Comparison of ENCODE assay signal across 8 cellular contexts in the genomic region with DNA sequence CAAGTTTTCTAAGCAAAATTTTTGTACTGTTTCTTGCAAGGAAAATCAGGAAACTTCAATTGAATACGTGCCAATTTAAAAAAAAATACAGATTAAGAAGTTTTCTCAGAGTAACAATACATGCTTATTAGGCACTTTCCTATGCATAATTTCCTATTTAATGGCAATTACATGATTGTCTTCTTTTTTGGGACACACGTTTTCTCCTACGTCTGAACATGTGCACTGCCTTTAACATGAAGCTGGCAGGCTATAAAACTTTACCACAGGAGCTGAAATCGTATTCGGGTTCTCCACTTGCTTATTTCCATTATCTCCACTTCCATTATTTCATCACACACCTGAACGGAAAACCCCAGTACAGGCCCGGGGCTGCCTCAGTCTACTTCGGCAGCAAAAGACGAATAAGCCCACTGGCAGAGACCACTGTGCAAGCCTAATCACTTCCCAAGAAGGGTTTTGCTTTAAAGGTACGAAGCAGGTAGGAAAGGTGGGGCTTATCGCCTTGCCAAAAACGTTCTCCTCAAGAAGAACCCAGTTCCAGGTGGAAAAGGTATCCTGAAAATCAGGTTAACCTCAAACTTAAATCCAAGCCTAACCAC. TPM values are rescaled to one million over a fixed set of nuclear protein-coding genes. Genes with fewer than 3 reads are reported as not detected.
DNase-seq lines count a peak whose midpoint lies in the region; ATAC-seq and TF ChIP-seq lines count a peak whose summit lies in the region.

No MANE protein-coding gene starts in this region.

- peaks cover 2% of the 10 kb centered on the region for H3K27me3 Mint-ChIP-seq in glutamatergic neuron (ENCODE audit: unreplicated experiment)

- H3K9me3 ChIP-seq in SJSA1 (replicated peaks): no peaks in the 10 kb centered on the region

- H3K9me3 Mint-ChIP-seq in glutamatergic neuron (ENCODE audit: unreplicated experiment): peaks cover 2% of the 10 kb centered on the region

- H3K4me3 ChIP-seq in SJSA1 (peak overlapping the region; percentile 82), skeletal muscle cell (ENCODE audit: low read depth, low read length) (peak overlapping the region; percentile 80)

- peaks cover 23% of the 10 kb centered on the region for H3K4me1 ChIP-seq in SJSA1 (replicated peaks)

- peaks cover 41% of the 10 kb centered on the region for H3K36me3 ChIP-seq in SJSA1

- no peaks in the 10 kb centered on the region for H3K36me3 Mint-ChIP-seq in glutamatergic neuron (ENCODE audit: unreplicated experiment)

- peak overlapping the region; percentile 85 for H3K27ac ChIP-seq in SJSA1

- TF ChIP-seq CTCF in glutamatergic neuron (IDR thresholded peaks at IDR 0.05; ENCODE audit: partially characterized antibody, unreplicated experiment): no peak

- ATAC-seq in GM21825 (IDR thresholded peaks at IDR 0.05; ENCODE audit: unreplicated experiment): no peak
- ATAC-seq in HG03460 (IDR thresholded peaks at IDR 0.05; ENCODE audit: unreplicated experiment): no peak

- DNase-seq in NCI-H748 (lab: John Stamatoyannopoulos, UW; ENCODE audit: unreplicated experiment): peak; percentile 33
- DNase-seq in NCI-H748 treated with DMSO at 0.1 percent for 48 hours (lab: John Stamatoyannopoulos, UW): no peak
- DNase-seq in SJSA1 (ENCODE audit: low read depth in 1 of 2, low spot score in 2 of 2): no peak
- DNase-seq in glutamatergic neuron: no peak
- DNase-seq in skeletal muscle cell (ENCODE audit: low read depth): no peak
- no peak for DNase-seq in activated gamma-delta T cell treated with Interleukin-2 at 50 U/mL for 16 hours

- peak overlapping the region; percentile 88 for H3K27ac Mint-ChIP-seq in glutamatergic neuron (ENCODE audit: unreplicated experiment)

- H3K27me3 ChIP-seq in SJSA1 (replicated peaks): no peaks in the 10 kb centered on the region

- peaks cover 4% of the 10 kb centered on the region for H3K4me1 Mint-ChIP-seq in glutamatergic neuron (ENCODE audit: low read depth, unreplicated experiment)

- H3K4me3 Mint-ChIP-seq in glutamatergic neuron (ENCODE audit: unreplicated experiment): no peak overlapping the region

RNA-seq across cellular contexts. Expression of a gene that starts 0.6 kb away (rescaled TPM):
- total RNA-seq in SJSA1 (2014; rRNA removed; shearing (Covaris generic)): 23.2 and 34.0 TPM in 2 replicates
- 21.5 TPM for total RNA-seq in glutamatergic neuron (ENCODE audit: unreplicated experiment)

RNA-seq across cellular contexts. Expression of a gene that starts 0.6 kb away (rescaled TPM):
- 8.7 and 13.6 TPM in 2 replicates for total RNA-seq in SJSA1 (2014; rRNA removed; shearing (Covaris generic))
- 31.0 TPM for total RNA-seq in glutamatergic neuron (ENCODE audit: unreplicated experiment)

RNA-seq across cellular contexts. Expression of a gene that starts 42.2 kb away (rescaled TPM):
- total RNA-seq in SJSA1 (2014; rRNA removed; shearing (Covaris generic)): not detected in 2 replicates
- not detected for total RNA-seq in glutamatergic neuron (ENCODE audit: unreplicated experiment)
